ENCODE assay signal across 14 cellular contexts in the genomic region with DNA sequence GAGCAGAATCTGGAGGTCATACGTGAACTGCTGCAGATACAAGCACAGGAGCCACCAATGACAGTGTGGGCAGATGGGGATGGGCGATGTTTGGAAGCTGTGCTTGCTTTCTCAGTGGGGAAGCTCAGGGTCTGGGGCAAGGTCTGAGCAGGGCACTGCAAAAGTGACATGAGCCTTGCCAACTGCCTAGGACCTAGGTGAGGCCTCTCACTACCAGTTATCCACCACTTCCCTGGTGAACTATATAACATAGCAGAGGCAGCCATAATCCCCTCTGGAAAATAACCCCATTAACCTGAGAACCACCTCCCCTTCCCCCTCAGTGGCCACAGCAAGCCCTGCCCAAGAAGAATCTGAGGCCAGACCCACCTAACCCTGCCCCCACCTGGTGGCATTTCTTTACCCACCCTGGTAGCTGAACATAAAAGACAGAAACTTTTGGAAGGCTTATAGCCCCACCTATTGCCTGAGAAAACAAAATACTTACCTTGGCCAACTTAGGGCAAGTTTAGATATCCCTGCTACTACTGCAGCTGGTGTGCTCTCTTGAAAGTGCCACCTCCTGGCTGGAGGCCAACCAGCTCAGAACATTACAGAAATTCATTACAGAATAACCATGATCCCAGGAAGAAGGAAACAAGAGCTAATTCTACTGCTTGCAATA. TPM values are rescaled to one million over a fixed set of nuclear protein-coding genes. Genes with fewer than 3 reads are reported as not detected.
DNase-seq lines count a peak whose midpoint lies in the region; ATAC-seq, FAIRE-seq and TF ChIP-seq lines count a peak whose summit lies in the region.
"Had no signal": no experiment of that assay in that cellular context is flagged by ENCODE, and none has a peak within 500 bp of the region (broad histone marks: within the 10 kb centered on the region; RNA-seq: fewer than 3 reads in every experiment).

No MANE protein-coding gene starts in this region.

- no peak for FAIRE-seq in GM12891 (lab: Jason Lieb, UNC)
- FAIRE-seq: endometrium had no signal

- intact Hi-C loops in Calu3 (cut with micrococcal nuclease; ENCODE audit: unreplicated experiment): loop anchor here (1.0 kb wide), 2 partner anchors 370 to 510 kb away; no protein-coding TSS in a partner anchor

- TF ChIP-seq POLR2A in GM12891 (IDR thresholded peaks at IDR 0.05; ENCODE audit: low read depth, low read length): no peak

- H3K36me3 ChIP-seq in RWPE2 (ENCODE audit: low read depth): no peaks in the 10 kb centered on the region

- no TSS peak for BruUV-seq in Calu3 (replicated peaks; lab: Mats Ljungman, UMichigan)

- no peaks in the 10 kb centered on the region for H3K4me1 Mint-ChIP-seq in Calu3 (ENCODE audit: low read depth, unreplicated experiment)
- H3K4me1 Mint-ChIP-seq: activated naive CD8-positive, alpha-beta T cell treated with anti-CD3 and anti-CD28 coated beads, Interleukin-2, amount 50 U/mL, for 24 hours; T-helper 17 cell had no signal

- DNase-seq in Calu3 (peak; percentile 42), HuH-7 (ENCODE audit: low spot score) (peak; percentile 51), RWPE2 (ENCODE audit: low spot score) (no peak), kidney tubule cell (ENCODE audit: low spot score) (peak; percentile 40), HUDEP-2 (lab: John Stamatoyannopoulos, UW; ENCODE audit: unreplicated experiment in 76 of 76) (no peak), OCI-M1 (lab: John Stamatoyannopoulos, UW) (no peak), HK-2 (ENCODE audit: unreplicated experiment) (no peak), GM12891 (ENCODE audit: insufficient read length, low spot score) (no peak)
- DNase-seq: activated naive CD8-positive, alpha-beta T cell treated with anti-CD3 and anti-CD28 coated beads, Interleukin-2, amount 50 U/mL, for 24 hours; NCI-H510A; stimulated activated CD8-positive, alpha-beta memory T cell treated with anti-CD3 and anti-CD28 coated beads, Interleukin-4, amount 100 ng/mL, for 48 hours; T-helper 17 cell had no signal

- no peak for ATAC-seq in RWPE2 (ENCODE audit: low read depth)
- ATAC-seq: activated naive CD8-positive, alpha-beta T cell treated with anti-CD3 and anti-CD28 coated beads, Interleukin-2, amount 50 U/mL, for 24 hours; T-helper 17 cell had no signal

- CTCF ChIA-PET in Calu3 (lab: Charles Lee): interaction anchor here (0.5 to 1.1 kb wide), 5 partner anchors 19 to 680 kb away, joined by 3 to 4 read pairs (median 3); partner anchors contain the start of gene SPEF2

- H3K27me3 ChIP-seq in RWPE2 (ENCODE audit: insufficient read depth, poor library complexity, severe bottlenecking): no peaks in the 10 kb centered on the region

- H3K27ac Mint-ChIP-seq in Calu3 (ENCODE audit: unreplicated experiment): no peak overlapping the region
- H3K27ac Mint-ChIP-seq: activated naive CD8-positive, alpha-beta T cell treated with anti-CD3 and anti-CD28 coated beads, Interleukin-2, amount 50 U/mL, for 24 hours; T-helper 17 cell had no signal

- no peaks in the 10 kb centered on the region for H3K9me3 ChIP-seq in RWPE2 (ENCODE audit: severe bottlenecking)

- H3K27ac ChIP-seq in RWPE2 (ENCODE audit: poor library complexity, severe bottlenecking): no peak overlapping the region
- H3K27ac ChIP-seq: skin epidermis had no signal

- H3K27me3 Mint-ChIP-seq in Calu3 (ENCODE audit: unreplicated experiment): no peaks in the 10 kb centered on the region

- H3K4me1 ChIP-seq in RWPE2 (ENCODE audit: insufficient read depth, poor library complexity, severe bottlenecking): no peaks in the 10 kb centered on the region

- peaks cover 6% of the 10 kb centered on the region for H3K9me3 Mint-ChIP-seq in Calu3 (ENCODE audit: low read depth, unreplicated experiment)

- H3K36me3 Mint-ChIP-seq in Calu3 (ENCODE audit: insufficient read depth, unreplicated experiment): no peaks in the 10 kb centered on the region

- H3K4me3 ChIP-seq in RWPE2 (ENCODE audit: severe bottlenecking): no peak overlapping the region
- H3K4me3 ChIP-seq: skin epidermis had no signal

- no peak for TF ChIP-seq CTCF in Calu3 (IDR thresholded peaks at IDR 0.05; ENCODE audit: unreplicated experiment)
- TF ChIP-seq CTCF in RWPE2 (IDR thresholded peaks at IDR 0.05; ENCODE audit: poor library complexity, severe bottlenecking): peak; percentile 19

- H3K4me3 Mint-ChIP-seq in Calu3 (ENCODE audit: low read depth, unreplicated experiment): no peak overlapping the region
- H3K4me3 Mint-ChIP-seq: activated naive CD8-positive, alpha-beta T cell treated with anti-CD3 and anti-CD28 coated beads, Interleukin-2, amount 50 U/mL, for 24 hours; T-helper 17 cell had no signal

TF ChIP-seq in GM12891, 5 proteins besides CTCF, POLR2A, EP300 and RAD21:
- TF ChIP-seq POLR2AphosphoS5 (IDR thresholded peaks at IDR 0.05; ENCODE audit: low read depth, low read length) (no peak), PAX5 (IDR thresholded peaks at IDR 0.05; ENCODE audit: insufficient read depth, low read length, severe bottlenecking) (no peak), POU2F2 (IDR thresholded peaks at IDR 0.05; ENCODE audit: low read depth, low read length) (no peak), SPI1 (IDR thresholded peaks at IDR 0.05; ENCODE audit: low read depth, low read length) (no peak), TAF1 (IDR thresholded peaks at IDR 0.05; ENCODE audit: low read depth, low read length) (no peak)
TF ChIP-seq in GM12891: peak in this region for 0.

RNA-seq across cellular contexts. Expression of gene SPEF2, which starts 18.8 kb away (rescaled TPM):
- 8.0 and 10.9 TPM in 2 replicates for total RNA-seq in Calu3 (2022)
- polyA plus RNA-seq in GM12891 (2012; ENCODE audit: low read depth, missing spikeins): 0.12 TPM

Comparison
In these comparisons a context has a peak if more than half of its experiments do, and no peak if none do; other contexts are left out.
1. DNase-seq: peak in Calu3 (single experiment), HuH-7 (single experiment) and kidney tubule cell (single experiment); none in RWPE2 (single experiment), HUDEP-2 (0 of 76), OCI-M1 (single experiment), HK-2 (single experiment) and GM12891 (single experiment).